Comparison of ENCODE assay signal across 11 cellular contexts in genomic region chr17:2687074-2687418, GRCh38. TPM values are rescaled to one million over a fixed set of nuclear protein-coding genes. Genes with fewer than 3 reads are reported as not detected.
DNase-seq lines count a peak whose midpoint lies in the region; ATAC-seq and TF ChIP-seq lines count a peak whose summit lies in the region.
"Had no signal": no experiment of that assay in that cellular context is flagged by ENCODE, and none has a peak within 500 bp of the region (broad histone marks: within the 10 kb centered on the region; RNA-seq: fewer than 3 reads in every experiment).

No MANE protein-coding gene starts in this region.

- H3K4me3 Mint-ChIP-seq in activated CD8-positive, alpha-beta T cell treated with anti-CD3 and anti-CD28 coated beads for 36 hours, result no peak overlapping the region
- no peak overlapping the region for H3K4me3 Mint-ChIP-seq in activated CD8-positive, alpha-beta T cell treated with anti-CD3 and anti-CD28 coated beads, Interleukin-2, amount 10 ng/mL, durations not matched to agents 7 days and 5 days

- H3K9ac ChIP-seq in skeletal muscle tissue (ENCODE audit: low read depth in 1 of 3, low read length in 3 of 3), result peak overlapping the region in 1 of 3 donors; percentile 14

- TF ChIP-seq CTCF in activated CD8-positive, alpha-beta T cell treated with anti-CD3 and anti-CD28 coated beads for 36 hours (IDR thresholded peaks at IDR 0.05), result no peak
- no peak for TF ChIP-seq CTCF in RWPE1 (conservative IDR thresholded peaks at IDR 0.05; ENCODE audit: low read depth)

- H3K4me1 ChIP-seq in skeletal muscle tissue (ENCODE audit: control insufficient read depth in 3 of 3, insufficient read depth in 3 of 3, low read length in 3 of 3), result peaks cover 34 to 44% (median 37%) of the 10 kb centered on the region in 3 donors

- no peaks in the 10 kb centered on the region for H3K9me3 Mint-ChIP-seq in activated CD8-positive, alpha-beta T cell treated with anti-CD3 and anti-CD28 coated beads for 36 hours
- no peaks in the 10 kb centered on the region for H3K9me3 Mint-ChIP-seq in activated CD8-positive, alpha-beta T cell treated with anti-CD3 and anti-CD28 coated beads, Interleukin-2, amount 10 ng/mL, durations not matched to agents 7 days and 5 days (ENCODE audit: insufficient read depth)

- H3K27ac ChIP-seq in RWPE1 (peak overlapping the region; percentile 69), epithelial cell of prostate (peak overlapping the region; percentile 5), skeletal muscle tissue (ENCODE audit: low read depth, low read length) (peak overlapping the region; percentile 30)

- intact Hi-C loops in activated CD8-positive, alpha-beta T cell treated with anti-CD3 and anti-CD28 coated beads for 36 hours (cut with micrococcal nuclease), result no loop called here

- peaks cover 19 to 24% (median 24%) of the 10 kb centered on the region in 3 donors for H3K36me3 ChIP-seq in skeletal muscle tissue (ENCODE audit: control insufficient read depth in 3 of 3, insufficient read depth in 3 of 3, low read length in 3 of 3)

- H3K27me3 Mint-ChIP-seq in activated CD8-positive, alpha-beta T cell treated with anti-CD3 and anti-CD28 coated beads for 36 hours, result no peaks in the 10 kb centered on the region
- H3K27me3 Mint-ChIP-seq in activated CD8-positive, alpha-beta T cell treated with anti-CD3 and anti-CD28 coated beads, Interleukin-2, amount 10 ng/mL, durations not matched to agents 7 days and 5 days (ENCODE audit: low read depth), result no peaks in the 10 kb centered on the region

- peak overlapping the region; percentile 46 for H3K27ac Mint-ChIP-seq in activated CD8-positive, alpha-beta T cell treated with anti-CD3 and anti-CD28 coated beads for 36 hours
- no peak overlapping the region for H3K27ac Mint-ChIP-seq in activated CD8-positive, alpha-beta T cell treated with anti-CD3 and anti-CD28 coated beads, Interleukin-2, amount 10 ng/mL, durations not matched to agents 7 days and 5 days

- peaks cover 14% of the 10 kb centered on the region for H3K36me3 Mint-ChIP-seq in activated CD8-positive, alpha-beta T cell treated with anti-CD3 and anti-CD28 coated beads for 36 hours (ENCODE audit: low read depth)
- peaks cover 35% of the 10 kb centered on the region for H3K36me3 Mint-ChIP-seq in activated CD8-positive, alpha-beta T cell treated with anti-CD3 and anti-CD28 coated beads, Interleukin-2, amount 10 ng/mL, durations not matched to agents 7 days and 5 days (ENCODE audit: low read depth)

- no peaks in the 10 kb centered on the region for H3K9me3 ChIP-seq in skeletal muscle tissue (ENCODE audit: control insufficient read depth in 3 of 3, low read length in 3 of 3)

- POLR2A ChIA-PET in activated CD8-positive, alpha-beta T cell treated with anti-CD3 and anti-CD28 coated beads for 36 hours (lab: Charles Lee), result interaction anchor here (0.9 to 2.7 kb wide), 7 partner anchors 9 to 297 kb away, joined by 3 to 13 read pairs (median 3); no protein-coding TSS in a partner anchor
- POLR2A ChIA-PET in activated CD8-positive, alpha-beta T cell treated with anti-CD3 and anti-CD28 coated beads, Interleukin-2, amount 10 ng/mL, durations not matched to agents 7 days and 5 days (lab: Charles Lee), result interaction anchor here (0.7 to 1.2 kb wide), 2 partner anchors 9 to 36 kb away, joined by 4 to 5 read pairs; no protein-coding TSS in a partner anchor
- POLR2A ChIA-PET in RWPE1 (lab: Yijun Ruan, JAX; ENCODE audit: low non-redundant PET), result no interaction called here

- H3K4me1 Mint-ChIP-seq in activated CD8-positive, alpha-beta T cell treated with anti-CD3 and anti-CD28 coated beads for 36 hours (ENCODE audit: low read depth), result peaks cover 10% of the 10 kb centered on the region
- peaks cover 8% of the 10 kb centered on the region for H3K4me1 Mint-ChIP-seq in activated CD8-positive, alpha-beta T cell treated with anti-CD3 and anti-CD28 coated beads, Interleukin-2, amount 10 ng/mL, durations not matched to agents 7 days and 5 days (ENCODE audit: low read depth)

- CTCF ChIA-PET in activated CD8-positive, alpha-beta T cell treated with anti-CD3 and anti-CD28 coated beads for 36 hours (lab: Charles Lee), result interaction anchor here (1.2 to 3.5 kb wide), 2 partner anchors 12 to 304 kb away, joined by 3 to 16 read pairs; no protein-coding TSS in a partner anchor
- CTCF ChIA-PET in activated CD8-positive, alpha-beta T cell treated with anti-CD3 and anti-CD28 coated beads, Interleukin-2, amount 10 ng/mL, durations not matched to agents 7 days and 5 days (lab: Charles Lee), result interaction anchor here (1.2 to 1.9 kb wide), 3 partner anchors 11 to 305 kb away, joined by 4 to 5 read pairs (median 5); no protein-coding TSS in a partner anchor
- CTCF ChIA-PET in RWPE1 (lab: Yijun Ruan, JAX), result interaction anchor here (0.6 kb wide), 1 partner anchor 67 kb away, joined by 4 read pairs; no protein-coding TSS in a partner anchor

- no peak for DNase-seq in activated CD8-positive, alpha-beta T cell treated with anti-CD3 and anti-CD28 coated beads for 36 hours
- DNase-seq in activated CD8-positive, alpha-beta T cell treated with anti-CD3 and anti-CD28 coated beads, Interleukin-2, amount 10 ng/mL, durations not matched to agents 7 days and 5 days, result no peak
- DNase-seq in RWPE1 (ENCODE audit: low spot score), result no peak
- no peak for DNase-seq in epithelial cell of prostate (ENCODE audit: low read depth, low spot score)
- no peak for DNase-seq in NCI-H82 treated with DMSO at 0.1 percent for 48 hours (lab: John Stamatoyannopoulos, UW; ENCODE audit: unreplicated experiment)
- no peak for DNase-seq in C1 segment of cervical spinal cord (lab: John Stamatoyannopoulos, UW)
- DNase-seq: MM.1S, NCI-H345 had no signal

- H3K4me3 ChIP-seq in skeletal muscle tissue (ENCODE audit: low read length in 3 of 3), result peak overlapping the region in 2 of 3 donors; percentile 7 to 29
- H3K4me3 ChIP-seq: coronary artery had no signal

- H3K27me3 ChIP-seq in skeletal muscle tissue (ENCODE audit: control insufficient read depth in 3 of 3, insufficient read depth in 3 of 3, low read length in 3 of 3), result no peaks in the 10 kb centered on the region

- no peak for ATAC-seq in activated CD8-positive, alpha-beta T cell treated with anti-CD3 and anti-CD28 coated beads for 36 hours
- ATAC-seq in activated CD8-positive, alpha-beta T cell treated with anti-CD3 and anti-CD28 coated beads, Interleukin-2, amount 10 ng/mL, durations not matched to agents 7 days and 5 days, result no peak
- ATAC-seq in HG03520 (IDR thresholded peaks at IDR 0.05; ENCODE audit: unreplicated experiment), result no peak

RNA-seq across cellular contexts. Expression of gene CLUH, which starts 24.5 kb away (rescaled TPM):
- 100 to 1,000 TPM; 105 to 111 TPM for total RNA-seq in activated CD8-positive, alpha-beta T cell treated with anti-CD3 and anti-CD28 coated beads for 36 hours
- total RNA-seq in activated CD8-positive, alpha-beta T cell treated with anti-CD3 and anti-CD28 coated beads, Interleukin-2, amount 10 ng/mL, durations not matched to agents 7 days and 5 days, result 10 to 100 TPM; 59.0 to 64.9 TPM
- 33.9 TPM for total RNA-seq in skeletal muscle tissue

Comparison
In these comparisons a context has a peak if more than half of its experiments do, and no peak if none do; other contexts are left out.
1. H3K27ac ChIP-seq: peak in every context shown above with its lines; median percentile 69 in RWPE1; 30 in skeletal muscle tissue; 5 in epithelial cell of prostate.